In genomic region chr4:107843394-107843793, GRCh38 we compare ENCODE assay signal across 13 cellular contexts. TPM values are rescaled to one million over a fixed set of nuclear protein-coding genes. Genes with fewer than 3 reads are reported as not detected.
"Had no signal": no experiment of that assay in that cellular context is flagged by ENCODE, and none has a peak within 500 bp of the region (broad histone marks: within the 10 kb centered on the region; RNA-seq: fewer than 3 reads in every experiment).

No MANE protein-coding gene starts in this region.

- ATAC-seq: activated CD8-positive, alpha-beta memory T cell treated with anti-CD3 and anti-CD28 coated beads, Interleukin-2, amount 10 ng/mL, durations not matched to agents 7 days and 5 days; esophagus mucosa had no signal

- H3K27ac ChIP-seq: parathyroid adenoma had no signal

- DNase-seq: activated CD4-positive, alpha-beta T cell treated with anti-CD3 and anti-CD28 coated beads, Interleukin-2, amount 50 U/mL, for 48 hours; activated CD4-positive, CD25-positive, alpha-beta regulatory T cell treated with anti-CD3 and anti-CD28 coated beads, Interleukin-2, amount 50 U/mL, for 72 hours; activated CD8-positive, alpha-beta memory T cell treated with anti-CD3 and anti-CD28 coated beads, Interleukin-2, amount 10 ng/mL, durations not matched to agents 7 days and 5 days; activated effector memory CD4-positive, alpha-beta T cell treated with anti-CD3 and anti-CD28 coated beads, Interleukin-2, amount 50 U/mL, for 16 hours; activated naive CD8-positive, alpha-beta T cell treated with anti-CD3 and anti-CD28 coated beads, Interleukin-2, amount 10 ng/mL, durations not matched to agents 7 days and 5 days; activated T-cell treated with anti-CD3 and anti-CD28 coated beads, Interleukin-2, amount 50 U/mL, for 24 hours; anterior cingulate cortex; immature natural killer cell; naive B cell; stimulated activated CD4-positive, alpha-beta T cell treated with anti-CD3 and anti-CD28 coated beads, Interleukin-15, amount 100 ng/mL, for 24 hours; stimulated activated CD4-positive, alpha-beta T cell treated with anti-CD3 and anti-CD28 coated beads, Interleukin-4, amount 100 ng/mL, for 24 hours had no signal

- H3K4me1 ChIP-seq: parathyroid adenoma had no signal

RNA-seq across cellular contexts. Expression of gene SGMS2, which starts 18.7 kb away (rescaled TPM):
- total RNA-seq: activated naive CD8-positive, alpha-beta T cell treated with anti-CD3 and anti-CD28 coated beads, Interleukin-2, amount 10 ng/mL, durations not matched to agents 7 days and 5 days had no signal
